ENCODE assay signal across 8 cellular contexts in genomic region chr9:132877818-132878694, GRCh38. TPM values are rescaled to one million over a fixed set of nuclear protein-coding genes. Genes with fewer than 3 reads are reported as not detected.
A peak's percentile ranks its signal among the peaks of the same experiment; 100 is the strongest.
DNase-seq lines count a peak whose midpoint lies in the region; ATAC-seq lines count a peak whose summit lies in the region.

AK8 (minus strand) TSS chr9:132878284; CDS start chr9:132878255, 29 bp downstream.

- peak; percentile 91 for DNase-seq in DMS 273 (lab: John Stamatoyannopoulos, UW; ENCODE audit: unreplicated experiment)
- DNase-seq in DMS 273 treated with DMSO at 0.1 percent for 48 hours (lab: John Stamatoyannopoulos, UW): no peak
- peak; percentile 34 for DNase-seq in NCI-H510A treated with DMSO at 0.1 percent for 48 hours (lab: John Stamatoyannopoulos, UW)
- DNase-seq in activated CD8-positive, alpha-beta memory T cell treated with anti-CD3 and anti-CD28 coated beads for 4 hours (ENCODE audit: low read depth in 2 of 2): peak; percentile 45 to 48
- peak; percentile 61 to 66 (median 62) for DNase-seq in effector memory CD4-positive, alpha-beta T cell
- peak; percentile 72 to 84 for DNase-seq in lung microvascular endothelial cell (ENCODE audit: low read depth in 2 of 2)
- DNase-seq in stimulated activated CD4-positive, alpha-beta T cell treated with anti-CD3 and anti-CD28 coated beads, TNF-alpha, amount 100 ng/mL, for 24 hours (ENCODE audit: low read depth in 3 of 3): peak; percentile 54 to 70 (median 67)

- H3K4me1 ChIP-seq in effector memory CD4-positive, alpha-beta T cell (ENCODE audit: control insufficient read depth, insufficient read depth, low read length, poor library complexity, severe bottlenecking): peaks cover 13% of the 10 kb centered on the region

- peak within 1 kb of the TSS; percentile 97 for H3K4me3 ChIP-seq in effector memory CD4-positive, alpha-beta T cell (ENCODE audit: insufficient read depth, low read depth, low read length, poor library complexity, severe bottlenecking)

- peak; percentile 62 for ATAC-seq in HG02852 (IDR thresholded peaks at IDR 0.05; ENCODE audit: unreplicated experiment)

- no peaks in the 10 kb centered on the region for H3K9me3 ChIP-seq in effector memory CD4-positive, alpha-beta T cell (ENCODE audit: control insufficient read depth, low read length)

- H3K27ac ChIP-seq in effector memory CD4-positive, alpha-beta T cell (ENCODE audit: insufficient read depth, low read length, poor library complexity, severe bottlenecking): peak within 1 kb of the TSS; percentile 68

- H3K36me3 ChIP-seq in effector memory CD4-positive, alpha-beta T cell (ENCODE audit: control insufficient read depth, insufficient read depth, low read length): no peaks in the 10 kb centered on the region

- no peaks in the 10 kb centered on the region for H3K27me3 ChIP-seq in effector memory CD4-positive, alpha-beta T cell (replicated peaks; ENCODE audit: control insufficient read depth, insufficient read depth, low read length, poor library complexity, severe bottlenecking)

RNA-seq across cellular contexts. Expression of gene AK8, which starts in this region (rescaled TPM):
- total RNA-seq in lung microvascular endothelial cell: under 0.01 TPM in 1 of 2 replicates, not detected in the other

Comparison
In these comparisons a context has a peak if more than half of its experiments do, and no peak if none do; other contexts are left out.
1. Peak in DNase-seq in lung microvascular endothelial cell; RNA of the gene not detected or under 1 TPM.